18 cellular contexts compared by ENCODE assay signal in genomic region chr3:107413264-107413663, GRCh38. TPM values are rescaled to one million over a fixed set of nuclear protein-coding genes. Genes with fewer than 3 reads are reported as not detected.
DNase-seq lines count a peak whose midpoint lies in the region; ATAC-seq and TF ChIP-seq lines count a peak whose summit lies in the region.
"Had no signal": no experiment of that assay in that cellular context is flagged by ENCODE, and none has a peak within 500 bp of the region (broad histone marks: within the 10 kb centered on the region; RNA-seq: fewer than 3 reads in every experiment).

No MANE protein-coding gene starts in this region.

- H3K23ac ChIP-seq in mesendoderm (ENCODE audit: low read length), result no peak overlapping the region

- no peak overlapping the region for H3K9ac ChIP-seq in mesendoderm (ENCODE audit: low read length)
- H3K9ac ChIP-seq: BLaER1, GM23248 had no signal

- peaks cover 21% of the 10 kb centered on the region for H3K9me3 Mint-ChIP-seq in WTC11

- no peaks in the 10 kb centered on the region for H3K4me1 Mint-ChIP-seq in WTC11

- H2BK5ac ChIP-seq in mesendoderm (ENCODE audit: low read length), result no peak overlapping the region

- no peak overlapping the region for H2BK120ac ChIP-seq in mesendoderm (ENCODE audit: low read depth, low read length)

- H3K27me3 ChIP-seq in mesendoderm (ENCODE audit: insufficient read depth, low read length, poor library complexity), result no peaks in the 10 kb centered on the region
- H3K27me3 ChIP-seq in hepatocyte, result no peaks in the 10 kb centered on the region
- H3K27me3 ChIP-seq: BLaER1 had no signal

- H3K27ac Mint-ChIP-seq in WTC11, result peak overlapping the region; percentile 34; the same call in 1 of the 2 replicates
- H3K27ac Mint-ChIP-seq: CD8-positive, alpha-beta memory T cell had no signal

- H3K56ac ChIP-seq in mesendoderm (ENCODE audit: low read length), result no peak overlapping the region

- POLR2A ChIA-PET in WTC11 (lab: Charles Lee), result interaction anchor here (1.1 kb wide), 1 partner anchor 143 kb away, joined by 3 read pairs; no protein-coding TSS in a partner anchor
- POLR2A ChIA-PET in HEK293T (lab: Yijun Ruan, JAX), result no interaction called here

- no peak overlapping the region for H2AFZ ChIP-seq in hepatocyte

- no peaks in the 10 kb centered on the region for H3K4me1 ChIP-seq in mesendoderm (ENCODE audit: control insufficient read depth, low read depth, low read length)
- no peaks in the 10 kb centered on the region for H3K4me1 ChIP-seq in hepatocyte (ENCODE audit: insufficient read depth)
- H3K4me1 ChIP-seq: Caco-2 had no signal

- CTCF ChIA-PET in WTC11 (lab: Charles Lee), result interaction anchor here (0.6 to 2.5 kb wide), 13 partner anchors 8 to 215 kb away, joined by 3 to 13 read pairs (median 4); no protein-coding TSS in a partner anchor
- CTCF ChIA-PET in HEK293T (lab: Yijun Ruan, JAX), result interaction anchor here (0.6 kb wide), 1 partner anchor 8 kb away, joined by 3 read pairs; no protein-coding TSS in a partner anchor

- no peak overlapping the region for H3K4ac ChIP-seq in mesendoderm (ENCODE audit: low read depth, low read length)

- DNase-seq in ELF-1 (ENCODE audit: low read depth, low spot score), result peak; percentile 16
- DNase-seq in WTC11 (ENCODE audit: low spot score), result peak; percentile 46
- no peak for DNase-seq in epithelial cell of proximal tubule (ENCODE audit: low read depth)
- peak; percentile 63 for DNase-seq in mesendoderm
- DNase-seq in HEK293T (ENCODE audit: extremely low spot score), result no peak
- no peak for DNase-seq in hepatocyte (ENCODE audit: low spot score)
- DNase-seq in foreskin melanocyte, result no peak
- no peak for DNase-seq in SIG-M5 treated with dmso at 0.1 percent for 504 hours (lab: John Stamatoyannopoulos, UW; ENCODE audit: unreplicated experiment)
- DNase-seq: 8988T; AML-193; Caco-2; CD8-positive, alpha-beta memory T cell; GM23248 had no signal

- no peak overlapping the region for H2AK5ac ChIP-seq in mesendoderm (ENCODE audit: low read length)

- no CpG with 5 or more reads among the region's 6 CpGs for WGBS in mesendoderm (ENCODE audit: extremely low coverage, insufficient coverage, low lambda C conversion rate)
- WGBS in hepatocyte (ENCODE audit: low lambda C conversion rate, missing lambda C conversion rate), result 95% methylated on average over 6 of the region's 6 CpGs

- H3K4me2 ChIP-seq in mesendoderm (ENCODE audit: low read length), result no peak overlapping the region
- no peak overlapping the region for H3K4me2 ChIP-seq in hepatocyte
- H3K4me2 ChIP-seq: BLaER1 had no signal

- no peak overlapping the region for H2BK15ac ChIP-seq in mesendoderm (replicated peaks; ENCODE audit: low read depth)

- no peak for TF ChIP-seq CTCF in WTC11 (IDR thresholded peaks at IDR 0.05)
- TF ChIP-seq CTCF in epithelial cell of proximal tubule (conservative IDR thresholded peaks at IDR 0.05; ENCODE audit: low read depth, low read length), result peak; percentile 18
- no peak for TF ChIP-seq CTCF in hepatocyte (IDR thresholded peaks at IDR 0.05; ENCODE audit: poor library complexity)

- no peaks in the 10 kb centered on the region for H3K9me2 ChIP-seq in hepatocyte (replicated peaks; ENCODE audit: insufficient read depth)

- H3K36me3 Mint-ChIP-seq in WTC11, result peaks cover 12% of the 10 kb centered on the region

- peak; percentile 87 for ATAC-seq in WTC11
- ATAC-seq: GM12878 had no signal

- H3K27me3 Mint-ChIP-seq in WTC11 (ENCODE audit: low read depth), result no peaks in the 10 kb centered on the region

- no peak overlapping the region for H3K27ac ChIP-seq in mesendoderm (ENCODE audit: low read depth, low read length)
- no peak overlapping the region for H3K27ac ChIP-seq in hepatocyte
- H3K27ac ChIP-seq: BLaER1, GM23248 had no signal

- H3K36me3 ChIP-seq in mesendoderm (ENCODE audit: control insufficient read depth, insufficient read depth, low read length) (no peaks in the 10 kb centered on the region), hepatocyte (replicated peaks; ENCODE audit: insufficient read depth, low read depth) (no peaks in the 10 kb centered on the region)
- H3K36me3 ChIP-seq: BLaER1, HAP-1 had no signal

- no peak overlapping the region for H4K8ac ChIP-seq in mesendoderm (ENCODE audit: low read depth, low read length)

- no peak overlapping the region for H3K18ac ChIP-seq in mesendoderm (ENCODE audit: low read length)

- H4K5ac ChIP-seq in mesendoderm (ENCODE audit: low read length), result no peak overlapping the region

- no peaks in the 10 kb centered on the region for H3K79me1 ChIP-seq in mesendoderm (ENCODE audit: low read length)

- H3K4me3 ChIP-seq in epithelial cell of proximal tubule (ENCODE audit: low read depth, low read length), result no peak overlapping the region
- H3K4me3 ChIP-seq in mesendoderm (ENCODE audit: low read length), result no peak overlapping the region
- H3K4me3 ChIP-seq in hepatocyte, result no peak overlapping the region
- H3K4me3 ChIP-seq: BLaER1, GM12878, GM23248, HAP-1 had no signal

- no peak overlapping the region for H3K4me3 Mint-ChIP-seq in WTC11
- H3K4me3 Mint-ChIP-seq: CD8-positive, alpha-beta memory T cell had no signal

- peaks cover 5% of the 10 kb centered on the region for H3K9me3 ChIP-seq in hepatocyte (ENCODE audit: low read depth)
- H3K9me3 ChIP-seq: Caco-2, HAP-1 had no signal

- H3K79me2 ChIP-seq in mesendoderm (ENCODE audit: control insufficient read depth, insufficient read depth, low read length) (no peaks in the 10 kb centered on the region), hepatocyte (no peaks in the 10 kb centered on the region)

- H4K20me1 ChIP-seq in hepatocyte (ENCODE audit: insufficient read depth, poor library complexity, severe bottlenecking), result no peaks in the 10 kb centered on the region
- H4K20me1 ChIP-seq: BLaER1 had no signal

TF ChIP-seq in WTC11, 78 proteins besides CTCF, POLR2A, EP300 and RAD21:
- no peak for TF ChIP-seq ZNF263 (CRISPR knock-in tag; IDR thresholded peaks at IDR 0.05; ENCODE audit: low read depth)

TF ChIP-seq in HEK293T, 16 proteins besides CTCF, POLR2A, EP300 and RAD21:
- TF ChIP-seq SP1 (IDR thresholded peaks at IDR 0.05), result no peak
- TF ChIP-seq CTBP1 (IDR thresholded peaks at IDR 0.05; ENCODE audit: borderline replicate concordance), result no peak
- TF ChIP-seq BHLHE40 (IDR thresholded peaks at IDR 0.05; ENCODE audit: borderline replicate concordance), result no peak
- TF ChIP-seq L3MBTL2 (conservative IDR thresholded peaks at IDR 0.05), result no peak
- no peak for TF ChIP-seq SUZ12 (IDR thresholded peaks at IDR 0.05)
- no peak for TF ChIP-seq PKNOX1 (IDR thresholded peaks at IDR 0.05)
- TF ChIP-seq FOXM1 (IDR thresholded peaks at IDR 0.05; ENCODE audit: borderline replicate concordance), result no peak
- no peak for TF ChIP-seq ZNF384 (IDR thresholded peaks at IDR 0.05)
- TF ChIP-seq ARNT (IDR thresholded peaks at IDR 0.05), result no peak
- no peak for TF ChIP-seq ELF4 (IDR thresholded peaks at IDR 0.05)
- no peak for TF ChIP-seq FOXA1 (IDR thresholded peaks at IDR 0.05)
- no peak for TF ChIP-seq TARDBP (IDR thresholded peaks at IDR 0.05)
- TF ChIP-seq LEF1 (IDR thresholded peaks at IDR 0.05; ENCODE audit: borderline replicate concordance), result no peak
- no peak for TF ChIP-seq FOXK2 (IDR thresholded peaks at IDR 0.05)
- TF ChIP-seq HDGF (IDR thresholded peaks at IDR 0.05; ENCODE audit: borderline replicate concordance), result no peak
- no peak for TF ChIP-seq NFRKB (IDR thresholded peaks at IDR 0.05)

RNA-seq across cellular contexts. Expression of gene CCDC54, which starts 36.0 kb away (rescaled TPM):
- total RNA-seq in WTC11 (2021) (not detected in 3 replicates), epithelial cell of proximal tubule (not detected in 2 replicates), hepatocyte (not detected in 2 replicates)
- not detected for polyA plus RNA-seq in mesendoderm (2013, experiment 1 of 2)
- polyA plus RNA-seq in mesendoderm (2013, experiment 2 of 2), result not detected
- polyA plus RNA-seq in hepatocyte, result 0.52 and 0.89 TPM in 2 replicates
- total RNA-seq: Caco-2; CD8-positive, alpha-beta memory T cell; Daoy; G401; GM12878; GM23248 had no signal
- polyA plus RNA-seq: GM12878 had no signal

Comparison
In these comparisons a context has a peak if more than half of its experiments do, and no peak if none do; other contexts are left out.
1. DNase-seq: peak in ELF-1 (single experiment), WTC11 (single experiment) and mesendoderm (single experiment); none in epithelial cell of proximal tubule (single experiment), HEK293T (single experiment), hepatocyte (single experiment), foreskin melanocyte (single experiment) and SIG-M5 treated with dmso at 0.1 percent for 504 hours (single experiment).